In the genomic region with DNA sequence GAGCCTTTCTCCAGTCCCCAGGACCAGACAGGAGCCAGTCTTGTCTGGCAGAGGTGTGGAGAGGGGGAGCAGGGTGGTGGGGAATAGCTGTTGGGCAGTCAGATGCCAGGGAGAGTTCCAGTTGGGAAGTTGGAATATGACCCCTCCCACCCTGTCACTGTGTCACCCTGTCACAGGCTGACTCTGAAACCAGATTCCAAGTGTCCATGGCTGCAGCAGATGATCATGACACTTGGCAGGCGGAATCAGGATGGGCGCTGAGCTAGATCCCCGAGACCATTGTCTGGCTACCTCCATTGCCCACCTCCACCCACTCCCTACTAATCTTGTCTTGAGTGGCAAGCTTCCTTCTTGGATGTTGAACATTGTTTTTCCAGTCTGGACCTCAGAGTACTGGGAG, we compare ENCODE assay signal across 17 cellular contexts. TPM values are rescaled to one million over a fixed set of nuclear protein-coding genes. Genes with fewer than 3 reads are reported as not detected.
A peak's percentile ranks its signal among the peaks of the same experiment; 100 is the strongest.
DNase-seq lines count a peak whose midpoint lies in the region; ATAC-seq and TF ChIP-seq lines count a peak whose summit lies in the region.
"Had no signal": no experiment of that assay in that cellular context is flagged by ENCODE, and none has a peak within 500 bp of the region (broad histone marks: within the 10 kb centered on the region; RNA-seq: fewer than 3 reads in every experiment).

No MANE protein-coding gene starts in this region.

- H3K4me3 ChIP-seq in BLaER1 (peak overlapping the region; percentile 31; the same call in 1 of the 2 replicates), HL-60 (replicated peaks; ENCODE audit: insufficient read depth, low read length) (no peak overlapping the region), right atrium auricular region (no peak overlapping the region)
- H3K4me3 ChIP-seq: SK-N-MC, skin epidermis had no signal

- peaks cover 83% of the 10 kb centered on the region for H3K4me1 Mint-ChIP-seq in activated T-helper 2 cell treated with anti-CD3 and anti-CD28 coated beads, Interferon-gamma antibody, Interleukin-2, Interleukin-4, amounts not matched to agents 10 μg/mL and 5 μg/mL and 100 μg/mL, durations not matched to agents 14 hours and 24 hours and 36 hours (ENCODE audit: low read depth)
- peaks cover 73 to 93% (median 84%) of the 10 kb centered on the region in 3 donors for H3K4me1 Mint-ChIP-seq in naive B cell

- no peak for DNase-seq in HL-60 (ENCODE audit: low read depth in 1 of 2, low spot score in 1 of 2)
- DNase-seq in activated T-helper 2 cell treated with anti-CD3 and anti-CD28 coated beads, Interferon-gamma antibody, Interleukin-2, Interleukin-4, amounts not matched to agents 10 μg/mL and 5 μg/mL and 100 μg/mL, durations not matched to agents 14 hours and 24 hours and 36 hours (ENCODE audit: low spot score): no peak
- no peak for DNase-seq in naive B cell
- DNase-seq in occipital lobe (lab: John Stamatoyannopoulos, UW): no peak
- no peak for DNase-seq in right atrium auricular region (ENCODE audit: low spot score)
- no peak for DNase-seq in AML-193 (lab: John Stamatoyannopoulos, UW)
- DNase-seq in activated gamma-delta T cell treated with Interleukin-2 at 50 U/mL for 16 hours: no peak
- DNase-seq: Calu3; foreskin fibroblast; left cardiac atrium; NCI-H2081; NCI-H510A treated with DMSO at 0.1 percent for 48 hours; PC-3; stimulated activated CD4-positive, alpha-beta T cell treated with anti-CD3 and anti-CD28 coated beads, Interleukin-4, amount 100 ng/mL, for 4 hours had no signal

- H3K4me1 ChIP-seq in BLaER1 (peaks cover 99% of the 10 kb centered on the region), right atrium auricular region (peaks cover 0 to 46% of the 10 kb centered on the region in 2 donors)

- H3K27ac Mint-ChIP-seq in activated T-helper 2 cell treated with anti-CD3 and anti-CD28 coated beads, Interferon-gamma antibody, Interleukin-2, Interleukin-4, amounts not matched to agents 10 μg/mL and 5 μg/mL and 100 μg/mL, durations not matched to agents 14 hours and 24 hours and 36 hours: peak overlapping the region; percentile 97
- H3K27ac Mint-ChIP-seq in naive B cell: peak overlapping the region; percentile 91 to 100 (median 98)

- no peaks in the 10 kb centered on the region for H3K9me3 Mint-ChIP-seq in activated T-helper 2 cell treated with anti-CD3 and anti-CD28 coated beads, Interferon-gamma antibody, Interleukin-2, Interleukin-4, amounts not matched to agents 10 μg/mL and 5 μg/mL and 100 μg/mL, durations not matched to agents 14 hours and 24 hours and 36 hours
- no peaks in the 10 kb centered on the region for H3K9me3 Mint-ChIP-seq in naive B cell

- no peak overlapping the region; the same call in 1 of the 2 replicates for H3K9ac ChIP-seq in BLaER1

- H3K27me3 Mint-ChIP-seq in activated T-helper 2 cell treated with anti-CD3 and anti-CD28 coated beads, Interferon-gamma antibody, Interleukin-2, Interleukin-4, amounts not matched to agents 10 μg/mL and 5 μg/mL and 100 μg/mL, durations not matched to agents 14 hours and 24 hours and 36 hours (ENCODE audit: low read depth): no peaks in the 10 kb centered on the region
- H3K27me3 Mint-ChIP-seq in naive B cell: no peaks in the 10 kb centered on the region

- H3K27ac ChIP-seq in BLaER1 (peak overlapping the region; percentile 80), HL-60 (replicated peaks) (peak overlapping the region; percentile 55), right atrium auricular region (peak overlapping the region in 1 of 2 donors; percentile 70)
- H3K27ac ChIP-seq: SK-N-MC had no signal

- H3K27me3 ChIP-seq in BLaER1: peaks cover 5% of the 10 kb centered on the region; the same call in 1 of the 2 replicates
- no peaks in the 10 kb centered on the region for H3K27me3 ChIP-seq in HL-60 (ENCODE audit: insufficient read depth, poor library complexity, severe bottlenecking)
- H3K27me3 ChIP-seq in right atrium auricular region: no peaks in the 10 kb centered on the region

- H3K36me3 Mint-ChIP-seq in activated T-helper 2 cell treated with anti-CD3 and anti-CD28 coated beads, Interferon-gamma antibody, Interleukin-2, Interleukin-4, amounts not matched to agents 10 μg/mL and 5 μg/mL and 100 μg/mL, durations not matched to agents 14 hours and 24 hours and 36 hours (ENCODE audit: low read depth): peaks cover 79% of the 10 kb centered on the region
- H3K36me3 Mint-ChIP-seq in naive B cell: peaks cover 15 to 33% of the 10 kb centered on the region in 2 donors

- intact Hi-C loops in activated T-helper 2 cell treated with anti-CD3 and anti-CD28 coated beads, Interferon-gamma antibody, Interleukin-2, Interleukin-4, amounts not matched to agents 10 μg/mL and 5 μg/mL and 100 μg/mL, durations not matched to agents 14 hours and 24 hours and 36 hours (cut with micrococcal nuclease): no loop called here

- ATAC-seq in naive B cell (ENCODE audit: low read depth in 2 of 2): no peak
- ATAC-seq: left cardiac atrium, PC-3 had no signal

- H4K20me1 ChIP-seq in BLaER1: peaks cover 55% of the 10 kb centered on the region

- H3K36me3 ChIP-seq in BLaER1 (peaks cover 60% of the 10 kb centered on the region), right atrium auricular region (no peaks in the 10 kb centered on the region)

- H3K4me3 Mint-ChIP-seq in activated T-helper 2 cell treated with anti-CD3 and anti-CD28 coated beads, Interferon-gamma antibody, Interleukin-2, Interleukin-4, amounts not matched to agents 10 μg/mL and 5 μg/mL and 100 μg/mL, durations not matched to agents 14 hours and 24 hours and 36 hours (ENCODE audit: low read depth): no peak overlapping the region
- peak overlapping the region in 7 of 8 donors; percentile 30 to 94 (median 82) for H3K4me3 Mint-ChIP-seq in naive B cell

- H3K9me3 ChIP-seq in BLaER1 (no peaks in the 10 kb centered on the region), right atrium auricular region (no peaks in the 10 kb centered on the region)

- H3K4me2 ChIP-seq in BLaER1: peak overlapping the region; percentile 87

- no peak for TF ChIP-seq CTCF in HL-60 (IDR thresholded peaks at IDR 0.05; ENCODE audit: insufficient read depth, low read length)
- TF ChIP-seq CTCF in right atrium auricular region (IDR thresholded peaks at IDR 0.05): no peak

RNA-seq across cellular contexts. Expression of gene NFATC3, which starts 9.2 kb away (rescaled TPM):
- 136 and 146 TPM in 2 replicates for total RNA-seq in activated T-helper 2 cell treated with anti-CD3 and anti-CD28 coated beads, Interferon-gamma antibody, Interleukin-2, Interleukin-4, amounts not matched to agents 10 μg/mL and 5 μg/mL and 100 μg/mL, durations not matched to agents 14 hours and 24 hours and 36 hours
- polyA plus RNA-seq in naive B cell (ENCODE audit: low read depth in 6 of 6): 100 to 1,000 TPM in 2 of 6 donors, 10 to 100 TPM in 4; 74.8 to 147 (median 96.7) TPM
- total RNA-seq in occipital lobe: 23.2 TPM
- 10 to 100 TPM; 24.5 to 45.0 TPM for total RNA-seq in right atrium auricular region

RNA-seq across cellular contexts. Expression of gene DUS2, which starts 52.9 kb away (rescaled TPM):
- 31.2 and 34.3 TPM in 2 replicates for total RNA-seq in activated T-helper 2 cell treated with anti-CD3 and anti-CD28 coated beads, Interferon-gamma antibody, Interleukin-2, Interleukin-4, amounts not matched to agents 10 μg/mL and 5 μg/mL and 100 μg/mL, durations not matched to agents 14 hours and 24 hours and 36 hours
- 10 to 100 TPM; 36.8 to 51.8 (median 49.9) TPM for polyA plus RNA-seq in naive B cell (ENCODE audit: low read depth in 6 of 6)
- total RNA-seq in occipital lobe (9.0 TPM), right atrium auricular region (1 to 10 TPM; 4.5 to 4.9 TPM)

RNA-seq across cellular contexts. Expression of gene DDX28, which starts 52.9 kb away (rescaled TPM):
- total RNA-seq in activated T-helper 2 cell treated with anti-CD3 and anti-CD28 coated beads, Interferon-gamma antibody, Interleukin-2, Interleukin-4, amounts not matched to agents 10 μg/mL and 5 μg/mL and 100 μg/mL, durations not matched to agents 14 hours and 24 hours and 36 hours: 19.3 TPM in 2 replicates
- polyA plus RNA-seq in naive B cell (ENCODE audit: low read depth in 6 of 6): 10 to 100 TPM; 39.8 to 71.5 (median 48.8) TPM
- 11.2 TPM for total RNA-seq in occipital lobe
- total RNA-seq in right atrium auricular region: 1 to 10 TPM; 4.3 to 4.8 TPM
